23 cellular contexts compared by ENCODE assay signal in the genomic region with DNA sequence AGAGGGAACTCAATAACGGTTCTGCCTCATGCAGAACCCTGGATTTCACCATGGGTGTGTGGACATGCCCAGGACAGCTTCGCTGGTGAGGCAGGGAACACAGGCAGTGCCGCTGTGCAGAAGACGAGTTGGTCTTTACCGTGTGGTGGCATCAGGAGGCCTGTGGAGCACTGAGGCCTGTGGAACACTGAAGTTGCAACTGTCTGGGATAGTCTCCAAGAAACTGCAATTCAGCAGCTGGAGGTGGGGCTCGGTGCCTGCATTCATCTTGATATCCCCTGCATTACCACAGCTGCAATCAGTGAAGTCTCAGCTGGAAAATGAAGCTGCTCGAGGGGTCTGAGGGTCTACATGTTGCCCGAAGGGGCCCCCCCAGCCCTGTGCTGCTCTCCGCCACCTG.
DNase-seq lines count a peak whose midpoint lies in the region; ATAC-seq, FAIRE-seq and TF ChIP-seq lines count a peak whose summit lies in the region.
"Had no signal": no experiment of that assay in that cellular context is flagged by ENCODE, and none has a peak within 500 bp of the region (broad histone marks: within the 10 kb centered on the region; RNA-seq: fewer than 3 reads in every experiment).

No MANE protein-coding gene starts in this region.

- no TSS peak for BruUV-seq in mammary epithelial cell (replicated peaks; lab: Mats Ljungman, UMichigan)

- FAIRE-seq in HTR-8/SVneo (lab: Jason Lieb, UNC): peak; percentile 4
- FAIRE-seq: A549, D721Med, G401.6, GM12891, GM19239 had no signal

- H3K4me3 ChIP-seq in coronary artery: no peak overlapping the region
- no peak overlapping the region for H3K4me3 ChIP-seq in mammary epithelial cell (replicated peaks in 1 of 3; ENCODE audit: insufficient read depth in 1 of 3, low read depth in 2 of 3, low read length in 3 of 3)
- no peak overlapping the region for H3K4me3 ChIP-seq in GM23248
- H3K4me3 ChIP-seq in ovary: no peak overlapping the region
- H3K4me3 ChIP-seq: A549; BLaER1 treated with 17β-estradiol and CSF1 and Interleukin-3, amounts not matched to agents 10 nM and 100 nM had no signal

- H3K9me3 ChIP-seq in mammary epithelial cell (replicated peaks; ENCODE audit: insufficient read depth, low read length) (no peaks in the 10 kb centered on the region), GM23248 (ENCODE audit: low read depth) (no peaks in the 10 kb centered on the region), ovary (no peaks in the 10 kb centered on the region)
- H3K9me3 ChIP-seq: A549 had no signal

- H3K9me2 ChIP-seq in GM23248 (ENCODE audit: insufficient read depth): no peaks in the 10 kb centered on the region

- H3K9ac ChIP-seq in mammary epithelial cell (ENCODE audit: insufficient read depth, low read length) (no peak overlapping the region), GM23248 (no peak overlapping the region)
- H3K9ac ChIP-seq: BLaER1 treated with 17β-estradiol and CSF1 and Interleukin-3, amounts not matched to agents 10 nM and 100 nM had no signal

- no peak overlapping the region for H2AFZ ChIP-seq in mammary epithelial cell (ENCODE audit: low read depth, low read length)
- H2AFZ ChIP-seq in GM23248: no peak overlapping the region

- dilution Hi-C loops in mammary epithelial cell (cut with HindIII; ENCODE audit: low sequenced_read_pairs): no loop called here

- no peaks in the 10 kb centered on the region for H3K4me1 ChIP-seq in mammary epithelial cell (ENCODE audit: insufficient read depth, low read length)
- H3K4me1 ChIP-seq in GM23248 (ENCODE audit: insufficient read depth): no peaks in the 10 kb centered on the region
- H3K4me1 ChIP-seq in ovary (ENCODE audit: insufficient read depth): no peaks in the 10 kb centered on the region
- H3K4me1 ChIP-seq: A549, Caco-2 had no signal

- H3K27me3 ChIP-seq in mammary epithelial cell (ENCODE audit: insufficient read depth, low read length) (no peaks in the 10 kb centered on the region), GM23248 (replicated peaks; ENCODE audit: insufficient read depth) (no peaks in the 10 kb centered on the region), ovary (no peaks in the 10 kb centered on the region)
- H3K27me3 ChIP-seq: BLaER1 treated with 17β-estradiol and CSF1 and Interleukin-3, amounts not matched to agents 10 nM and 100 nM had no signal

- H3K36me3 ChIP-seq in mammary epithelial cell (ENCODE audit: insufficient read depth, low read length): no peaks in the 10 kb centered on the region
- no peaks in the 10 kb centered on the region for H3K36me3 ChIP-seq in GM23248 (ENCODE audit: low read depth)
- H3K36me3 ChIP-seq in ovary: no peaks in the 10 kb centered on the region
- H3K36me3 ChIP-seq: BLaER1 treated with 17β-estradiol and CSF1 and Interleukin-3, amounts not matched to agents 10 nM and 100 nM had no signal

- no peak for TF ChIP-seq EP300 in ovary (IDR thresholded peaks at IDR 0.05)

- CTCF ChIA-PET in mammary epithelial cell (lab: Charles Lee; ENCODE audit: low non-redundant PET): no interaction called here

- H3F3A ChIP-seq in GM23248 (ENCODE audit: insufficient read depth): no peaks in the 10 kb centered on the region

- no peak overlapping the region for H3K4me2 ChIP-seq in mammary epithelial cell (ENCODE audit: insufficient read depth, low read depth, low read length)
- no peak overlapping the region for H3K4me2 ChIP-seq in GM23248 (ENCODE audit: unreplicated experiment)
- H3K4me2 ChIP-seq: A549; BLaER1 treated with 17β-estradiol and CSF1 and Interleukin-3, amounts not matched to agents 10 nM and 100 nM had no signal

- TF ChIP-seq CTCF in coronary artery (IDR thresholded peaks at IDR 0.05) (no peak), mammary epithelial cell (conservative IDR thresholded peaks at IDR 0.05 in 1 of 2, IDR thresholded peaks at IDR 0.05 in 1 of 2; ENCODE audit: extremely low read depth in 1 of 2, insufficient read depth in 1 of 2, low read depth in 1 of 2, low read length in 2 of 2) (no peak), ovary (IDR thresholded peaks at IDR 0.05) (no peak)

- intact Hi-C loops in posterior vena cava (cut with DNase I) (no loop called here), mammary epithelial cell (cut with micrococcal nuclease) (no loop called here), ovary (cut with DNase I) (no loop called here)

- DNase-seq in HTR-8/SVneo (ENCODE audit: insufficient read length, low spot score) (no peak), coronary artery (ENCODE audit: low spot score) (peak; percentile 64), mesenteric fat pad (ENCODE audit: low spot score) (peak; percentile 78), posterior vena cava (ENCODE audit: low spot score) (peak; percentile 60), mammary epithelial cell (no peak), GM23248 (no peak), ovary (no peak)
- DNase-seq: AML-193; Calu3; CD4-positive, alpha-beta T cell; CD8-positive, alpha-beta T cell; DMS79 treated with DMSO at 0.1 percent for 48 hours; GF-D8 had no signal

- in situ Hi-C loops in mammary epithelial cell (cut with MboI; ENCODE audit: low sequenced_read_pairs in 2 of 2) (no loop called here), GM23248 (cut with MboI) (no loop called here)

- no peak overlapping the region for H3K27ac ChIP-seq in coronary artery
- no peak overlapping the region for H3K27ac ChIP-seq in mammary epithelial cell (ENCODE audit: insufficient read depth, low read depth, low read length)
- no peak overlapping the region for H3K27ac ChIP-seq in GM23248
- no peak overlapping the region for H3K27ac ChIP-seq in ovary
- H3K27ac ChIP-seq: 22Rv1; A549; BLaER1 treated with 17β-estradiol and CSF1 and Interleukin-3, amounts not matched to agents 10 nM and 100 nM; C4-2B had no signal

- H3K79me2 ChIP-seq in mammary epithelial cell (ENCODE audit: insufficient read depth, low read length) (no peaks in the 10 kb centered on the region), GM23248 (ENCODE audit: insufficient read depth) (no peaks in the 10 kb centered on the region)

- WGBS in mammary epithelial cell (ENCODE audit: low coverage, missing lambda C conversion rate): 67% methylated on average over 7 of the region's 9 CpGs
- 13 to 17% methylated on average over 9 of the region's 9 CpGs for WGBS in GM23248 (ENCODE audit: low coverage in 1 of 2, low lambda C conversion rate in 2 of 2, missing lambda C conversion rate in 2 of 2), 2 experiments
- 66 to 79% (median 72%) methylated on average over 9 of the region's 9 CpGs for WGBS in ovary, 3 donors

- ATAC-seq in GM21529 (IDR thresholded peaks at IDR 0.05; ENCODE audit: unreplicated experiment): no peak
- ATAC-seq: A549; CD8-positive, alpha-beta T cell had no signal

- TF ChIP-seq POLR2A in ovary (IDR thresholded peaks at IDR 0.05): no peak

- no peaks in the 10 kb centered on the region for H4K20me1 ChIP-seq in mammary epithelial cell (ENCODE audit: insufficient read depth, low read length)
- no peaks in the 10 kb centered on the region for H4K20me1 ChIP-seq in GM23248 (ENCODE audit: insufficient read depth)
- H4K20me1 ChIP-seq: BLaER1 treated with 17β-estradiol and CSF1 and Interleukin-3, amounts not matched to agents 10 nM and 100 nM had no signal

Comparison
In these comparisons a context has a peak if more than half of its experiments do, and no peak if none do; other contexts are left out.
1. DNase-seq: peak in coronary artery (single experiment), mesenteric fat pad (single experiment) and posterior vena cava (single experiment); none in HTR-8/SVneo (single experiment), mammary epithelial cell (single experiment), GM23248 (single experiment) and ovary (0 of 5).